Comparison of ENCODE assay signal across 8 cellular contexts in genomic region chr16:3960049-3960809, GRCh38.
DNase-seq lines count a peak whose midpoint lies in the region; ATAC-seq and TF ChIP-seq lines count a peak whose summit lies in the region.
"Had no signal": no experiment of that assay in that cellular context is flagged by ENCODE, and none has a peak within 500 bp of the region (broad histone marks: within the 10 kb centered on the region; RNA-seq: fewer than 3 reads in every experiment).

No MANE protein-coding gene starts in this region.

- H3K27ac ChIP-seq in RWPE1: peak overlapping the region; percentile 80
- peak overlapping the region; percentile 48 for H3K27ac ChIP-seq in skeletal muscle tissue (ENCODE audit: low read depth, low read length)
- H3K27ac ChIP-seq: epithelial cell of prostate had no signal

- H3K4me3 ChIP-seq in fibroblast of the aortic adventitia (ENCODE audit: low read depth, low read length) (peak overlapping the region; percentile 56), skeletal muscle tissue (ENCODE audit: low read length in 3 of 3) (peak overlapping the region; percentile 68 to 84 (median 69))

- peaks cover 0 to 3% (median 2%) of the 10 kb centered on the region in 3 donors for H3K36me3 ChIP-seq in skeletal muscle tissue (ENCODE audit: control insufficient read depth in 3 of 3, insufficient read depth in 3 of 3, low read length in 3 of 3)

- H3K4me1 ChIP-seq in skeletal muscle tissue (ENCODE audit: control insufficient read depth in 3 of 3, insufficient read depth in 3 of 3, low read length in 3 of 3): peaks cover 14 to 16% (median 15%) of the 10 kb centered on the region in 3 donors

- H3K9ac ChIP-seq in skeletal muscle tissue (ENCODE audit: low read depth in 1 of 3, low read length in 3 of 3): peak overlapping the region; percentile 70 to 79 (median 79)

- TF ChIP-seq CTCF in RWPE1 (conservative IDR thresholded peaks at IDR 0.05; ENCODE audit: low read depth) (no peak), fibroblast of the aortic adventitia (IDR thresholded peaks at IDR 0.05; ENCODE audit: insufficient read depth, low read length) (no peak)

- ATAC-seq in GM21529 (IDR thresholded peaks at IDR 0.05; ENCODE audit: unreplicated experiment): no peak
- no peak for ATAC-seq in GM18858 (IDR thresholded peaks at IDR 0.05; ENCODE audit: unreplicated experiment)
- ATAC-seq in GM18517 (IDR thresholded peaks at IDR 0.05; ENCODE audit: unreplicated experiment): no peak

- H3K27me3 ChIP-seq in skeletal muscle tissue (ENCODE audit: control insufficient read depth in 3 of 3, insufficient read depth in 3 of 3, low read length in 3 of 3): no peaks in the 10 kb centered on the region

- H3K9me3 ChIP-seq in skeletal muscle tissue (ENCODE audit: control insufficient read depth in 3 of 3, low read length in 3 of 3): no peaks in the 10 kb centered on the region

- POLR2A ChIA-PET in RWPE1 (lab: Yijun Ruan, JAX; ENCODE audit: low non-redundant PET): interaction anchor here (0.6 kb wide), 1 partner anchor 136 kb away, joined by 3 read pairs; no protein-coding TSS in a partner anchor

- CTCF ChIA-PET in RWPE1 (lab: Yijun Ruan, JAX): no interaction called here

- peak; percentile 66 for DNase-seq in GM03348 (ENCODE audit: low spot score)
- no peak for DNase-seq in RWPE1 (ENCODE audit: low spot score)
- DNase-seq in fibroblast of the aortic adventitia (ENCODE audit: low read depth): no peak
